23 cellular contexts compared by ENCODE assay signal in genomic region chr1:45536886-45537285, GRCh38. TPM values are rescaled to one million over a fixed set of nuclear protein-coding genes. Genes with fewer than 3 reads are reported as not detected.
"Had no signal": no experiment of that assay in that cellular context is flagged by ENCODE, and none has a peak within 500 bp of the region (broad histone marks: within the 10 kb centered on the region; RNA-seq: fewer than 3 reads in every experiment).

No MANE protein-coding gene starts in this region.

- H3K36me3 Mint-ChIP-seq: activated naive CD8-positive, alpha-beta T cell; natural killer cell had no signal

- DNase-seq: activated CD4-positive, alpha-beta T cell treated with anti-CD3 and anti-CD28 coated beads for 4 hours; activated CD4-positive, alpha-beta T cell treated with anti-CD3 and anti-CD28 coated beads, Interleukin-2, amount 50 U/mL, for 48 hours; activated CD4-positive, CD25-positive, alpha-beta regulatory T cell; activated CD8-positive, alpha-beta memory T cell treated with anti-CD3 and anti-CD28 coated beads, Interleukin-2, amount 50 U/mL, for 48 hours; activated naive CD4-positive, alpha-beta T cell; activated T-cell treated with anti-CD3 and anti-CD28 coated beads, Interleukin-2, amount 50 U/mL, for 4 hours; adrenal gland; brain microvascular endothelial cell; central memory CD4-positive, alpha-beta T cell; effector memory CD4-positive, alpha-beta T cell; hypothalamus; midbrain; natural killer cell; retina; stimulated activated CD4-positive, alpha-beta T cell treated with anti-CD3 and anti-CD28 coated beads, Interleukin-4, amount 100 ng/mL, for 24 hours; stimulated activated naive CD4-positive, alpha-beta T cell treated with Interleukin-2 at 50 U/mL for 16 hours; substantia nigra; T1000; tibial artery had no signal

- H3K27me3 ChIP-seq: adrenal gland, ascending aorta, brain microvascular endothelial cell, tibial artery had no signal

- H3K4me1 Mint-ChIP-seq: natural killer cell had no signal

- H3K27me3 Mint-ChIP-seq: activated naive CD8-positive, alpha-beta T cell had no signal

- H3K4me3 ChIP-seq: adrenal gland, ascending aorta, tibial artery had no signal

- H3K9me3 ChIP-seq: adrenal gland, ascending aorta, tibial artery had no signal

- ATAC-seq: esophagus mucosa, natural killer cell had no signal

- H3K27ac Mint-ChIP-seq: activated naive CD8-positive, alpha-beta T cell; natural killer cell; progenitor cell of endocrine pancreas had no signal

- H3K36me3 ChIP-seq: adrenal gland, ascending aorta, brain microvascular endothelial cell, tibial artery had no signal

- H3K4me3 Mint-ChIP-seq: activated naive CD8-positive, alpha-beta T cell; activated T-cell treated with anti-CD3 and anti-CD28 coated beads, Interleukin-2, amount 50 U/mL, for 4 hours; natural killer cell had no signal

RNA-seq across cellular contexts. Expression of gene CCDC163, which starts 37.0 kb away (rescaled TPM):
- total RNA-seq: ascending aorta had no signal
